Comparison of ENCODE assay signal across 16 cellular contexts in the genomic region with DNA sequence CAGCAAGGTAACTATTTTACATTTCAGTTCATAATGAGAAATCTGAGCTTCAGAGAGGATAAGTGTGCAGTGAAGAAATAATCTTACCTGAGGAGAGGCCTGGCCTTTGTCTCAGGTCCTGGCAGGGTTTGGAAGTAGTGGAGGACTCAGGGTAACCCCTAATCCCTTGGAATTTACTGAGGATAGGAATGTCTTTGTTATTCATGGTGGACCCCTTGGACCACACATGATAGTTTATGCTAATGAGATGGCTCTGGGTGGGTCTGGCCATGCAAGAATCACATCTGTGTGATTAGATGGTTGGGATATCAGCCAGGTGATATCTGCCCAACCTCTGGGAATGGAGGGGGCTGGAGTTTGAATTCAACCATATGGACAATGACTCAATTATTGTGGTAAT.
DNase-seq lines count a peak whose midpoint lies in the region; ATAC-seq and TF ChIP-seq lines count a peak whose summit lies in the region.
"Had no signal": no experiment of that assay in that cellular context is flagged by ENCODE, and none has a peak within 500 bp of the region (broad histone marks: within the 10 kb centered on the region; RNA-seq: fewer than 3 reads in every experiment).

No MANE protein-coding gene starts in this region.

- H3K36me3 Mint-ChIP-seq in GM23338 (ENCODE audit: low read depth): peaks cover 63% of the 10 kb centered on the region
- H3K36me3 Mint-ChIP-seq in neural progenitor cell: no peaks in the 10 kb centered on the region
- no peaks in the 10 kb centered on the region for H3K36me3 Mint-ChIP-seq in activated naive CD8-positive, alpha-beta T cell treated with anti-CD3 and anti-CD28 coated beads for 36 hours

- H3F3A ChIP-seq in GM23338 (replicated peaks; ENCODE audit: low read depth): peaks cover 10% of the 10 kb centered on the region
- H3F3A ChIP-seq in neural progenitor cell (ENCODE audit: low read depth): peaks cover 27% of the 10 kb centered on the region

- peaks cover 8% of the 10 kb centered on the region for H3K27me3 Mint-ChIP-seq in GM23338 (ENCODE audit: insufficient read depth, low read depth, poor library complexity)
- no peaks in the 10 kb centered on the region for H3K27me3 Mint-ChIP-seq in neural progenitor cell (ENCODE audit: insufficient read depth, low read depth)
- no peaks in the 10 kb centered on the region for H3K27me3 Mint-ChIP-seq in activated naive CD8-positive, alpha-beta T cell treated with anti-CD3 and anti-CD28 coated beads for 36 hours

- H3K4me3 Mint-ChIP-seq in GM23338 (no peak overlapping the region; the same call in 2 of the 3 replicates), neural progenitor cell (no peak overlapping the region)
- no peak overlapping the region for H3K4me3 Mint-ChIP-seq in activated naive CD8-positive, alpha-beta T cell treated with anti-CD3 and anti-CD28 coated beads for 36 hours
- H3K4me3 Mint-ChIP-seq: CD8-positive, alpha-beta memory T cell had no signal

- ATAC-seq in GM23338: peak; percentile 83

- TF ChIP-seq CTCF in GM23338 (conservative IDR thresholded peaks at IDR 0.05; ENCODE audit: low read depth in 2 of 2) (no peak), neural progenitor cell (IDR thresholded peaks at IDR 0.05) (no peak)

- H3K4me1 ChIP-seq in GM23338 (ENCODE audit: insufficient read depth) (peaks cover 48% of the 10 kb centered on the region), HUES6 (ENCODE audit: control insufficient read depth, insufficient read depth, low read length) (peaks cover 31% of the 10 kb centered on the region), iPS-18a (ENCODE audit: control insufficient read depth, low read depth, low read length) (peaks cover 39% of the 10 kb centered on the region), neural progenitor cell (peaks cover 25% of the 10 kb centered on the region)

- H3K27ac Mint-ChIP-seq in GM23338: peak overlapping the region; percentile 84; the same call in 1 of the 2 replicates
- H3K27ac Mint-ChIP-seq in neural progenitor cell: no peak overlapping the region
- no peak overlapping the region for H3K27ac Mint-ChIP-seq in activated naive CD8-positive, alpha-beta T cell treated with anti-CD3 and anti-CD28 coated beads for 36 hours
- H3K27ac Mint-ChIP-seq: CD8-positive, alpha-beta memory T cell had no signal

- H3K27ac ChIP-seq in GM23338 (ENCODE audit: low read depth) (peak overlapping the region; percentile 95), HUES6 (ENCODE audit: low read depth, low read length) (peak overlapping the region; percentile 53; the same call in 1 of the 2 replicates), iPS-18a (ENCODE audit: low read length) (peak overlapping the region; percentile 26), neural progenitor cell (no peak overlapping the region)
- H3K27ac ChIP-seq: BLaER1, HL-60, KMS-11 had no signal

- no peak overlapping the region for H3K4me3 ChIP-seq in GM23338
- H3K4me3 ChIP-seq in HUES6 (ENCODE audit: low read depth, low read length): no peak overlapping the region
- H3K4me3 ChIP-seq in iPS-18a (ENCODE audit: low read length): peak overlapping the region; percentile 3
- no peak overlapping the region for H3K4me3 ChIP-seq in neural progenitor cell
- H3K4me3 ChIP-seq: BLaER1 had no signal

- peaks cover 41% of the 10 kb centered on the region for H3K4me1 Mint-ChIP-seq in GM23338
- H3K4me1 Mint-ChIP-seq in neural progenitor cell: no peaks in the 10 kb centered on the region
- H3K4me1 Mint-ChIP-seq in activated naive CD8-positive, alpha-beta T cell treated with anti-CD3 and anti-CD28 coated beads for 36 hours: no peaks in the 10 kb centered on the region
- H3K4me1 Mint-ChIP-seq: CD8-positive, alpha-beta memory T cell had no signal

- H2AFZ ChIP-seq in GM23338: no peak overlapping the region
- H2AFZ ChIP-seq in neural progenitor cell (replicated peaks): no peak overlapping the region

- peak overlapping the region; percentile 61; the same call in 1 of the 2 replicates for H3K4me2 ChIP-seq in GM23338
- no peak overlapping the region for H3K4me2 ChIP-seq in neural progenitor cell
- H3K4me2 ChIP-seq: BLaER1, KMS-11 had no signal

- no peaks in the 10 kb centered on the region for H3K27me3 ChIP-seq in GM23338 (ENCODE audit: insufficient read depth)
- no peaks in the 10 kb centered on the region for H3K27me3 ChIP-seq in HUES6 (ENCODE audit: control insufficient read depth, insufficient read depth, low read length)
- H3K27me3 ChIP-seq in iPS-18a (ENCODE audit: control insufficient read depth, insufficient read depth, low read length): no peaks in the 10 kb centered on the region
- no peaks in the 10 kb centered on the region for H3K27me3 ChIP-seq in neural progenitor cell
- H3K27me3 ChIP-seq: BLaER1 had no signal

- no peak overlapping the region for H3K9ac ChIP-seq in HUES6 (ENCODE audit: low read length)
- H3K9ac ChIP-seq in iPS-18a (ENCODE audit: low read length): no peak overlapping the region
- no peak overlapping the region for H3K9ac ChIP-seq in neural progenitor cell
- H3K9ac ChIP-seq: BLaER1, KMS-11 had no signal

- H4K20me1 ChIP-seq in GM23338 (replicated peaks; ENCODE audit: insufficient read depth) (no peaks in the 10 kb centered on the region), neural progenitor cell (ENCODE audit: low read depth) (no peaks in the 10 kb centered on the region)
- H4K20me1 ChIP-seq: BLaER1 had no signal

- peaks cover 5% of the 10 kb centered on the region for H3K9me2 ChIP-seq in GM23338 (ENCODE audit: insufficient read depth)

- peaks cover 8% of the 10 kb centered on the region for H3K9me3 ChIP-seq in HUES6 (ENCODE audit: control insufficient read depth, insufficient read depth, low read depth, low read length)
- H3K9me3 ChIP-seq in iPS-18a (ENCODE audit: control insufficient read depth, low read depth, low read length): peaks cover 11% of the 10 kb centered on the region
- H3K9me3 ChIP-seq in neural progenitor cell (ENCODE audit: low read depth): peaks cover 12% of the 10 kb centered on the region
- H3K9me3 ChIP-seq: Caco-2 had no signal

- peaks cover 36% of the 10 kb centered on the region for H3K79me2 ChIP-seq in GM23338 (replicated peaks; ENCODE audit: insufficient read depth)
- peaks cover 68% of the 10 kb centered on the region for H3K79me2 ChIP-seq in neural progenitor cell (ENCODE audit: low read depth)

- DNase-seq in GM23338 (ENCODE audit: low spot score): peak; percentile 80
- peak; percentile 32 for DNase-seq in neural progenitor cell (ENCODE audit: low spot score)
- DNase-seq in activated naive CD8-positive, alpha-beta T cell treated with anti-CD3 and anti-CD28 coated beads for 36 hours: no peak
- DNase-seq in NCI-H2081 treated with DMSO at 0.1 percent for 48 hours (lab: John Stamatoyannopoulos, UW): no peak
- DNase-seq in NOMO-1 treated with dmso at 0.1 percent for 144 hours (lab: John Stamatoyannopoulos, UW; ENCODE audit: unreplicated experiment): no peak
- DNase-seq: 8988T; AML-193; Caco-2; CD8-positive, alpha-beta memory T cell; DMS53; GF-D8 had no signal

- H3K9me3 Mint-ChIP-seq in GM23338 (peaks cover 33% of the 10 kb centered on the region), neural progenitor cell (peaks cover 1% of the 10 kb centered on the region)
- no peaks in the 10 kb centered on the region for H3K9me3 Mint-ChIP-seq in activated naive CD8-positive, alpha-beta T cell treated with anti-CD3 and anti-CD28 coated beads for 36 hours

- peaks cover 15% of the 10 kb centered on the region for H3K36me3 ChIP-seq in GM23338 (ENCODE audit: insufficient read depth)
- peaks cover 2% of the 10 kb centered on the region; the same call in 1 of the 2 replicates for H3K36me3 ChIP-seq in HUES6 (ENCODE audit: control insufficient read depth, insufficient read depth, low read length)
- H3K36me3 ChIP-seq in iPS-18a (ENCODE audit: control insufficient read depth, low read depth, low read length): no peaks in the 10 kb centered on the region
- H3K36me3 ChIP-seq in neural progenitor cell: peaks cover 6% of the 10 kb centered on the region
- H3K36me3 ChIP-seq: BLaER1 had no signal

TF ChIP-seq in GM23338, 12 proteins besides CTCF, POLR2A, EP300 and RAD21 (continues in another document):
- TF ChIP-seq, protein P1, sequence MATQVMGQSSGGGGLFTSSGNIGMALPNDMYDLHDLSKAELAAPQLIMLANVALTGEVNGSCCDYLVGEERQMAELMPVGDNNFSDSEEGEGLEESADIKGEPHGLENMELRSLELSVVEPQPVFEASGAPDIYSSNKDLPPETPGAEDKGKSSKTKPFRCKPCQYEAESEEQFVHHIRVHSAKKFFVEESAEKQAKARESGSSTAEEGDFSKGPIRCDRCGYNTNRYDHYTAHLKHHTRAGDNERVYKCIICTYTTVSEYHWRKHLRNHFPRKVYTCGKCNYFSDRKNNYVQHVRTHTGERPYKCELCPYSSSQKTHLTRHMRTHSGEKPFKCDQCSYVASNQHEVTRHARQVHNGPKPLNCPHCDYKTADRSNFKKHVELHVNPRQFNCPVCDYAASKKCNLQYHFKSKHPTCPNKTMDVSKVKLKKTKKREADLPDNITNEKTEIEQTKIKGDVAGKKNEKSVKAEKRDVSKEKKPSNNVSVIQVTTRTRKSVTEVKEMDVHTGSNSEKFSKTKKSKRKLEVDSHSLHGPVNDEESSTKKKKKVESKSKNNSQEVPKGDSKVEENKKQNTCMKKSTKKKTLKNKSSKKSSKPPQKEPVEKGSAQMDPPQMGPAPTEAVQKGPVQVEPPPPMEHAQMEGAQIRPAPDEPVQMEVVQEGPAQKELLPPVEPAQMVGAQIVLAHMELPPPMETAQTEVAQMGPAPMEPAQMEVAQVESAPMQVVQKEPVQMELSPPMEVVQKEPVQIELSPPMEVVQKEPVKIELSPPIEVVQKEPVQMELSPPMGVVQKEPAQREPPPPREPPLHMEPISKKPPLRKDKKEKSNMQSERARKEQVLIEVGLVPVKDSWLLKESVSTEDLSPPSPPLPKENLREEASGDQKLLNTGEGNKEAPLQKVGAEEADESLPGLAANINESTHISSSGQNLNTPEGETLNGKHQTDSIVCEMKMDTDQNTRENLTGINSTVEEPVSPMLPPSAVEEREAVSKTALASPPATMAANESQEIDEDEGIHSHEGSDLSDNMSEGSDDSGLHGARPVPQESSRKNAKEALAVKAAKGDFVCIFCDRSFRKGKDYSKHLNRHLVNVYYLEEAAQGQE (IDR thresholded peaks at IDR 0.05; ENCODE audit: unreplicated experiment): no peak
- TF ChIP-seq ZNF114 (CRISPR knock-in tag; IDR thresholded peaks at IDR 0.05): peak; percentile 31; the same call in 1 of the 2 replicates
- peak; percentile 57 for TF ChIP-seq NANOG (IDR thresholded peaks at IDR 0.05; ENCODE audit: borderline replicate concordance)

Comparison
In these comparisons a context has a peak if more than half of its experiments do, and no peak if none do; other contexts are left out.
1. DNase-seq: peak in GM23338 (single experiment) and neural progenitor cell (single experiment); none in activated naive CD8-positive, alpha-beta T cell treated with anti-CD3 and anti-CD28 coated beads for 36 hours (single experiment), NCI-H2081 treated with DMSO at 0.1 percent for 48 hours (single experiment) and NOMO-1 treated with dmso at 0.1 percent for 144 hours (single experiment).